Comparison of ENCODE assay signal across 31 cellular contexts in genomic region chr21:31396399-31396798, GRCh38.
"Had no signal": no experiment of that assay in that cellular context is flagged by ENCODE, and none has a peak within 500 bp of the region (broad histone marks: within the 10 kb centered on the region; RNA-seq: fewer than 3 reads in every experiment).

No MANE protein-coding gene starts in this region.

- H3K9me3 ChIP-seq: adrenal gland, SJSA1, SK-N-SH had no signal

- H3K36me3 ChIP-seq: adrenal gland, SJSA1 had no signal

- H3K27me3 Mint-ChIP-seq: activated B cell treated with CpG ODN at 0.5 μM for 24 hours; activated CD8-positive, alpha-beta T cell treated with anti-CD3 and anti-CD28 coated beads for 36 hours; activated T-cell treated with anti-CD3 and anti-CD28 coated beads, Interleukin-2, amount 50 U/mL, for 24 hours had no signal

- H3K4me1 ChIP-seq: adrenal gland had no signal

- H3K4me3 ChIP-seq: adrenal gland, SJSA1 had no signal

- H3K27ac ChIP-seq: adrenal gland, SJSA1 had no signal

- H3K36me3 Mint-ChIP-seq: activated naive CD4-positive, alpha-beta T cell treated with anti-CD3 and anti-CD28 coated beads, Interleukin-2, amount 50 U/mL, for 72 hours; brain had no signal

- H3K4me1 Mint-ChIP-seq: activated B cell treated with CpG ODN at 0.5 μM for 24 hours had no signal

- H3K4me3 Mint-ChIP-seq: activated B cell treated with CpG ODN at 0.5 μM for 24 hours; activated CD8-positive, alpha-beta T cell treated with anti-CD3 and anti-CD28 coated beads for 36 hours; activated naive CD4-positive, alpha-beta T cell treated with anti-CD3 and anti-CD28 coated beads for 36 hours; activated T-cell treated with anti-CD3 and anti-CD28 coated beads, Interleukin-2, amount 50 U/mL, for 24 hours; T-helper 1 cell treated with Interleukin-12 subunit alpha and Interleukin-12 subunit beta and Interleukin-4 antibody, amounts not matched to agents 30 μg/mL and 1 μg/mL, for 36 hours; T-helper 2 cell treated with Interferon-gamma antibody and Interleukin-4, amounts not matched to agents 5 μg/mL and 100 μg/mL, for 36 hours had no signal

- H3K27me3 ChIP-seq: adrenal gland, SJSA1 had no signal

- H3K9me3 Mint-ChIP-seq: activated B cell treated with CpG ODN at 0.5 μM for 24 hours; activated CD8-positive, alpha-beta T cell treated with anti-CD3 and anti-CD28 coated beads for 36 hours; activated naive CD4-positive, alpha-beta T cell treated with anti-CD3 and anti-CD28 coated beads for 36 hours; activated naive CD4-positive, alpha-beta T cell treated with anti-CD3 and anti-CD28 coated beads, Interleukin-2, amount 50 U/mL, for 72 hours; activated T-cell treated with anti-CD3 and anti-CD28 coated beads, Interleukin-2, amount 50 U/mL, for 24 hours; activated T-helper 2 cell treated with anti-CD3 and anti-CD28 coated beads, Interferon-gamma antibody, Interleukin-2, Interleukin-4, amounts not matched to agents 10 μg/mL and 5 μg/mL and 100 μg/mL, durations not matched to agents 14 hours and 24 hours and 36 hours; brain; T-helper 1 cell treated with Interleukin-12 subunit alpha and Interleukin-12 subunit beta and Interleukin-4 antibody, amounts not matched to agents 30 μg/mL and 1 μg/mL, for 36 hours; T-helper 2 cell treated with Interferon-gamma antibody and Interleukin-4, amounts not matched to agents 5 μg/mL and 100 μg/mL, for 36 hours had no signal

- H3K27ac Mint-ChIP-seq: activated B cell treated with CpG ODN at 0.5 μM for 24 hours; activated CD8-positive, alpha-beta T cell treated with anti-CD3 and anti-CD28 coated beads for 36 hours; activated naive CD4-positive, alpha-beta T cell treated with anti-CD3 and anti-CD28 coated beads for 36 hours; activated naive CD4-positive, alpha-beta T cell treated with anti-CD3 and anti-CD28 coated beads, Interleukin-2, amount 50 U/mL, for 72 hours; activated T-cell treated with anti-CD3 and anti-CD28 coated beads, Interleukin-2, amount 50 U/mL, for 24 hours; activated T-helper 2 cell treated with anti-CD3 and anti-CD28 coated beads, Interferon-gamma antibody, Interleukin-2, Interleukin-4, amounts not matched to agents 10 μg/mL and 5 μg/mL and 100 μg/mL, durations not matched to agents 14 hours and 24 hours and 36 hours; T-helper 1 cell treated with Interleukin-12 subunit alpha and Interleukin-12 subunit beta and Interleukin-4 antibody, amounts not matched to agents 30 μg/mL and 1 μg/mL, for 36 hours; T-helper 2 cell treated with Interferon-gamma antibody and Interleukin-4, amounts not matched to agents 5 μg/mL and 100 μg/mL, for 36 hours had no signal

- DNase-seq: activated B cell treated with CpG ODN at 0.5 μM for 24 hours; activated CD4-positive, alpha-beta T cell treated with anti-CD3 and anti-CD28 coated beads for 48 hours; activated CD4-positive, alpha-beta T cell treated with anti-CD3 and anti-CD28 coated beads, Interleukin-2, amount 50 U/mL, for 4 hours; activated CD4-positive, CD25-positive, alpha-beta regulatory T cell treated with anti-CD3 and anti-CD28 coated beads, Interleukin-2, amount 50 U/mL, for 72 hours; activated CD8-positive, alpha-beta T cell treated with anti-CD3 and anti-CD28 coated beads for 36 hours; activated gamma-delta T cell treated with Interleukin-2 at 50 U/mL for 16 hours; activated naive CD4-positive, alpha-beta T cell treated with anti-CD3 and anti-CD28 coated beads for 36 hours; activated T-cell treated with anti-CD3 and anti-CD28 coated beads, Interleukin-2, amount 50 U/mL, for 24 hours; anterior cingulate cortex; central memory CD4-positive, alpha-beta T cell; KG1; MM.1S; MV-4-11; NCI-H1092; NCI-H1436 treated with DMSO at 0.1 percent for 48 hours; NCI-H187; NCI-H2029 treated with DMSO at 0.1 percent for 48 hours; NCI-H2107; NCI-H226; NCI-H446 treated with DMSO at 0.1 percent for 48 hours; NCI-H524 treated with DMSO at 0.1 percent for 48 hours; SHP77 treated with DMSO at 0.1 percent for 48 hours; SK-N-SH had no signal

- ATAC-seq: activated CD8-positive, alpha-beta T cell treated with anti-CD3 and anti-CD28 coated beads for 36 hours; activated naive CD4-positive, alpha-beta T cell treated with anti-CD3 and anti-CD28 coated beads, Interleukin-2, amount 50 U/mL, for 72 hours; Panc1 had no signal
